In genomic region chr5:154783774-154784460, GRCh38 we compare ENCODE assay signal across 10 cellular contexts. TPM values are rescaled to one million over a fixed set of nuclear protein-coding genes. Genes with fewer than 3 reads are reported as not detected.
DNase-seq lines count a peak whose midpoint lies in the region; ATAC-seq and TF ChIP-seq lines count a peak whose summit lies in the region.
"Had no signal": no experiment of that assay in that cellular context is flagged by ENCODE, and none has a peak within 500 bp of the region (broad histone marks: within the 10 kb centered on the region; RNA-seq: fewer than 3 reads in every experiment).

No MANE protein-coding gene starts in this region.

- dilution Hi-C loops in mammary epithelial cell (cut with HindIII; ENCODE audit: low sequenced_read_pairs) = no loop called here

- H4K20me1 ChIP-seq in mammary epithelial cell (ENCODE audit: insufficient read depth, low read length) = peaks cover 40% of the 10 kb centered on the region

- H3K4me2 ChIP-seq in mammary epithelial cell (ENCODE audit: insufficient read depth, low read depth, low read length) = no peak overlapping the region
- H3K4me2 ChIP-seq: KMS-11 had no signal

- no peaks in the 10 kb centered on the region for H3K27me3 ChIP-seq in mammary epithelial cell (ENCODE audit: insufficient read depth, low read length)
- no peaks in the 10 kb centered on the region for H3K27me3 ChIP-seq in upper lobe of right lung
- no peaks in the 10 kb centered on the region for H3K27me3 ChIP-seq in dorsolateral prefrontal cortex

- no peak for DNase-seq in MCF 10A (ENCODE audit: unreplicated experiment)
- no peak for DNase-seq in mammary epithelial cell
- DNase-seq in epidermal melanocyte (ENCODE audit: insufficient read length, low spot score) = peak; percentile 40
- DNase-seq in upper lobe of right lung = no peak
- DNase-seq in T-helper 9 cell = no peak
- DNase-seq in dorsolateral prefrontal cortex = no peak
- DNase-seq in NCI-H1092 (lab: John Stamatoyannopoulos, UW) = no peak
- DNase-seq: Caco-2 had no signal

- intact Hi-C loops in MCF 10A (cut with micrococcal nuclease) = no loop called here
- intact Hi-C loops in mammary epithelial cell (cut with micrococcal nuclease) = no loop called here
- intact Hi-C loops in upper lobe of right lung (cut with DNase I) = no loop called here
- intact Hi-C loops in dorsolateral prefrontal cortex (cut with DNase I) = no loop called here

- no peak overlapping the region for H2AFZ ChIP-seq in mammary epithelial cell (ENCODE audit: low read depth, low read length)

- H3K9me3 ChIP-seq in mammary epithelial cell (replicated peaks; ENCODE audit: insufficient read depth, low read length) = no peaks in the 10 kb centered on the region
- H3K9me3 ChIP-seq in upper lobe of right lung = no peaks in the 10 kb centered on the region
- H3K9me3 ChIP-seq: Caco-2 had no signal

- peaks cover 100% of the 10 kb centered on the region for H3K79me2 ChIP-seq in mammary epithelial cell (ENCODE audit: insufficient read depth, low read length)

- H3K4me1 ChIP-seq in mammary epithelial cell (ENCODE audit: insufficient read depth, low read length) (peaks cover 15% of the 10 kb centered on the region), upper lobe of right lung (peaks cover 65% of the 10 kb centered on the region)

- no peak overlapping the region for H3K4me3 Mint-ChIP-seq in MCF 10A (ENCODE audit: unreplicated experiment)

- TF ChIP-seq CTCF in MCF 10A (IDR thresholded peaks at IDR 0.05; ENCODE audit: unreplicated experiment) (no peak), mammary epithelial cell (conservative IDR thresholded peaks at IDR 0.05 in 1 of 2, IDR thresholded peaks at IDR 0.05 in 1 of 2; ENCODE audit: extremely low read depth in 1 of 2, insufficient read depth in 1 of 2, low read depth in 1 of 2, low read length in 2 of 2) (no peak), upper lobe of right lung (IDR thresholded peaks at IDR 0.05) (no peak), dorsolateral prefrontal cortex (IDR thresholded peaks at IDR 0.05 in 54 of 56, conservative IDR thresholded peaks at IDR 0.05 in 2 of 56; ENCODE audit: low read depth in 1 of 56, partially characterized antibody in 56 of 56) (no peak)

- 93% methylated on average over 11 of the region's 11 CpGs for WGBS in mammary epithelial cell (ENCODE audit: low coverage, missing lambda C conversion rate)

- no peaks in the 10 kb centered on the region for H3K9me3 Mint-ChIP-seq in MCF 10A (ENCODE audit: unreplicated experiment)

- no peak overlapping the region for H3K9ac ChIP-seq in mammary epithelial cell (ENCODE audit: insufficient read depth, low read length)
- H3K9ac ChIP-seq: KMS-11 had no signal

- H3K36me3 ChIP-seq in mammary epithelial cell (ENCODE audit: insufficient read depth, low read length) = no peaks in the 10 kb centered on the region
- H3K36me3 ChIP-seq in upper lobe of right lung = no peaks in the 10 kb centered on the region

- no peak overlapping the region for H3K27ac ChIP-seq in mammary epithelial cell (ENCODE audit: insufficient read depth, low read depth, low read length)
- H3K27ac ChIP-seq in upper lobe of right lung = no peak overlapping the region
- peak overlapping the region in 24 of 59 donors; percentile 3 to 57 (median 29) for H3K27ac ChIP-seq in dorsolateral prefrontal cortex
- H3K27ac ChIP-seq: KMS-11 had no signal

- POLR2A ChIA-PET in MCF 10A (lab: Yijun Ruan, JAX) = interaction anchor here (0.5 to 0.8 kb wide), 2 partner anchors 31 to 93 kb away, joined by 3 read pairs; no protein-coding TSS in a partner anchor

- BruUV-seq in MCF 10A (replicated peaks; lab: Mats Ljungman, UMichigan) (no TSS peak), mammary epithelial cell (replicated peaks; lab: Mats Ljungman, UMichigan) (no TSS peak)

- H3K4me3 ChIP-seq in mammary epithelial cell (replicated peaks in 1 of 3; ENCODE audit: insufficient read depth in 1 of 3, low read depth in 2 of 3, low read length in 3 of 3) (no peak overlapping the region), upper lobe of right lung (no peak overlapping the region), dorsolateral prefrontal cortex (no peak overlapping the region)

- in situ Hi-C loops in mammary epithelial cell (cut with MboI; ENCODE audit: low sequenced_read_pairs in 2 of 2) = no loop called here

- ATAC-seq in HG03354 (IDR thresholded peaks at IDR 0.05; ENCODE audit: poor library complexity, severe bottlenecking, unreplicated experiment) (peak; percentile 62), upper lobe of right lung (peak; percentile 35)

- CTCF ChIA-PET in MCF 10A (lab: Yijun Ruan, JAX) (interaction anchor here (0.7 to 4.0 kb wide), 3 partner anchors 9 to 141 kb away, joined by 3 to 17 read pairs (median 4); no protein-coding TSS in a partner anchor), mammary epithelial cell (lab: Charles Lee; ENCODE audit: low non-redundant PET) (no interaction called here)

- H3K36me3 Mint-ChIP-seq in MCF 10A (ENCODE audit: insufficient read depth, unreplicated experiment) = peaks cover 48% of the 10 kb centered on the region

- no peaks in the 10 kb centered on the region for H3K27me3 Mint-ChIP-seq in MCF 10A (ENCODE audit: insufficient read depth, unreplicated experiment)

- peaks cover 43% of the 10 kb centered on the region for H3K4me1 Mint-ChIP-seq in MCF 10A (ENCODE audit: insufficient read depth, unreplicated experiment)

- peak overlapping the region; percentile 73 for H3K27ac Mint-ChIP-seq in MCF 10A (ENCODE audit: low read depth, unreplicated experiment)

RNA-seq across cellular contexts. Expression of gene LARP1, which starts 28.7 kb away (rescaled TPM):
- total RNA-seq in MCF 10A (2022) (321 and 340 TPM in 2 replicates), mammary epithelial cell (100 to 1,000 TPM; 117 to 240 TPM), upper lobe of right lung (151 TPM), dorsolateral prefrontal cortex (100 to 1,000 TPM; 151 to 291 (median 236) TPM)
- 110 TPM for polyA plus RNA-seq in mammary epithelial cell
- 287 TPM for polyA minus RNA-seq in mammary epithelial cell
